ENCODE assay signal across 8 cellular contexts in the genomic region with DNA sequence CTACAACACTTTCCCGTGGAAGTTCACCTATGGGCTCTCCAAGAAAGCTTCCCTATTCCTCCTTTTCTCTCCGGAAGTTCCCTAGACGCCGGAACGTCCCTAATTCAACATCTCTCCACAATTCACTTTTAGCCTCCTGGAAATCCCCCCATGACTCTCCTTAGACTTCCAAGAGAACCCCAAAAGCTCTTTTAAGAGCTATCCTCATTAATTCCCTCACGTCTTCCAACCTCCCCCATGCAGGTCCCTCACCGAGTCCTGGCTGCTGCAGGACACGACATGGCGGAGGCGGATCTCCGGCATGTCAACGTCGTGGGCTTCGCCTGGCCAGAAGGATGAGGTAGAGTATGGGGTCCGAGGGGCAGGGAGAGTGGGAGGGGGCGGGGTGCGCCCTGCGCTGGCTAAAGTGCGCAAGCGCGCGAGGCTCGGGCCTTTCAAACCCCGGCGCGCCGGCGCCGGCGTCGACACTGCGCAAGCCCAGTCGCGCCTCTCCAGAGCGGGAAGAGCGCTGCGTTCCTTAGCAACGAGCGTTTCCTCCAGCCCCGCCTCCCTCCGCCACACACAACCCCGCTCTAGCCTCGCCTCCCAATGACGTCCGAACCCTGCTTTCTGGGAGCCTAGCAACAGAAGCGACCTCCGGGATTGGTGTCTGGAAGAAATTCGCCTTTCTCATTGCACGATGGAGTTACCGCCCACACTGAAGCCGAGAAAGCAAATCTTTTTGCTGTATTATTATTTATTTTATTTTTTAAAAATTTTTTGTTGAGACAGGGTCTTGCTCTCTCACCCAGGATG.
DNase-seq lines count a peak whose midpoint lies in the region; ATAC-seq and TF ChIP-seq lines count a peak whose summit lies in the region.

A gene (plus strand): TSS at position 646 of the 795 bp plus-strand sequence. CDS start 1,391 bp downstream, outside the sequence.
A gene with protein sequence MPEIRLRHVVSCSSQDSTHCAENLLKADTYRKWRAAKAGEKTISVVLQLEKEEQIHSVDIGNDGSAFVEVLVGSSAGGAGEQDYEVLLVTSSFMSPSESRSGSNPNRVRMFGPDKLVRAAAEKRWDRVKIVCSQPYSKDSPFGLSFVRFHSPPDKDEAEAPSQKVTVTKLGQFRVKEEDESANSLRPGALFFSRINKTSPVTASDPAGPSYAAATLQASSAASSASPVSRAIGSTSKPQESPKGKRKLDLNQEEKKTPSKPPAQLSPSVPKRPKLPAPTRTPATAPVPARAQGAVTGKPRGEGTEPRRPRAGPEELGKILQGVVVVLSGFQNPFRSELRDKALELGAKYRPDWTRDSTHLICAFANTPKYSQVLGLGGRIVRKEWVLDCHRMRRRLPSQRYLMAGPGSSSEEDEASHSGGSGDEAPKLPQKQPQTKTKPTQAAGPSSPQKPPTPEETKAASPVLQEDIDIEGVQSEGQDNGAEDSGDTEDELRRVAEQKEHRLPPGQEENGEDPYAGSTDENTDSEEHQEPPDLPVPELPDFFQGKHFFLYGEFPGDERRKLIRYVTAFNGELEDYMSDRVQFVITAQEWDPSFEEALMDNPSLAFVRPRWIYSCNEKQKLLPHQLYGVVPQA (minus strand): TSS at position 372 of the 795 bp plus-strand sequence. CDS start 69 bp downstream, at position 303.

- peak; percentile 62 for TF ChIP-seq POLR2A in GM19193 (IDR thresholded peaks at IDR 0.05; ENCODE audit: extremely low read depth, insufficient read depth, insufficient read length)

- ATAC-seq in HG03439 (IDR thresholded peaks at IDR 0.05; ENCODE audit: unreplicated experiment), result peak; percentile 93

- H3K27ac ChIP-seq in cingulate gyrus (ENCODE audit: low read depth, low read length), result peak within 1 kb of the TSS; percentile 92

- DNase-seq in AML-193 (lab: John Stamatoyannopoulos, UW), result peak; percentile 97 to 98
- peak; percentile 94 for DNase-seq in NCI-H510A treated with DMSO at 0.1 percent for 48 hours (lab: John Stamatoyannopoulos, UW)
- peak; percentile 93 for DNase-seq in activated CD4-positive, alpha-beta T cell treated with anti-CD3 and anti-CD28 coated beads for 4 hours
- DNase-seq in kidney tubule cell (ENCODE audit: low spot score), result peak; percentile 98
- DNase-seq in stimulated activated CD4-positive, alpha-beta T cell treated with anti-CD3 and anti-CD28 coated beads, Interleukin-1b, Interleukin-23, amount 100 ng/mL, for 24 hours (ENCODE audit: low read depth in 4 of 4, low spot score in 1 of 4), result peak; percentile 82 to 97 (median 93)

Comparison
In these comparisons a context has a peak if more than half of its experiments do, and no peak if none do; other contexts are left out.
1. Peak in every context shown above with its lines: DNase-seq, ATAC-seq and H3K27ac ChIP-seq.